In the genomic region with DNA sequence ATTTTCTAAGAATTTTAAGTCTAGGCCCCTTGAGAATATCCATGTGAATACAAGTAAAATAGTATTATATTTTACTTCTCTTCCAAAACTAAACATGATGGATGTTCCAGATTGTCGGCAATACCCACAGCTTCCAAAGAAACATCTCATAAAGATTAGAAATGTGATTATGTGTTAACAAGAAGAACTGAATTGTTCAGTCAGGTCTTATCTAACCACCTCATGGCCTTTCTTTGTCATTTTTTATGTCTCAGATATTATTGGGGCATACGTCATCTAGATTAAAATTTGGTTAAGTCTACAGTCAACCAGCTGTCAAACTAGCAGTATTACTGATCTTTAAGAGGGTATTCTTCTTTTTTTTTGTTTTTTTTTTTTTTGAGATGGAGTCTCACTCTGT, we compare ENCODE assay signal across 7 cellular contexts. TPM values are rescaled to one million over a fixed set of nuclear protein-coding genes. Genes with fewer than 3 reads are reported as not detected.
"Had no signal": no experiment of that assay in that cellular context is flagged by ENCODE, and none has a peak within 500 bp of the region (broad histone marks: within the 10 kb centered on the region; RNA-seq: fewer than 3 reads in every experiment).

No MANE protein-coding gene starts in this region.

- H2AFZ ChIP-seq: GM23338 had no signal

- DNase-seq: H9, HCEC 1CT, HFFc6 had no signal

- ATAC-seq: GM23338 had no signal

- H3K4me3 ChIP-seq: GM23338 had no signal

- H3K4me2 ChIP-seq: GM23338 had no signal

RNA-seq across cellular contexts. Expression of a gene that starts 10.0 kb away (rescaled TPM):
- total RNA-seq: GM23338, H1, H9, HT-29 had no signal
- polyA plus RNA-seq: GM23338, H1, IMR-90 had no signal

RNA-seq across cellular contexts. Expression of a gene that starts 46.7 kb away (rescaled TPM):
- total RNA-seq: GM23338, H1, H9 had no signal
- polyA plus RNA-seq: GM23338, H1 had no signal
